Comparison of ENCODE assay signal across 24 cellular contexts in the genomic region with DNA sequence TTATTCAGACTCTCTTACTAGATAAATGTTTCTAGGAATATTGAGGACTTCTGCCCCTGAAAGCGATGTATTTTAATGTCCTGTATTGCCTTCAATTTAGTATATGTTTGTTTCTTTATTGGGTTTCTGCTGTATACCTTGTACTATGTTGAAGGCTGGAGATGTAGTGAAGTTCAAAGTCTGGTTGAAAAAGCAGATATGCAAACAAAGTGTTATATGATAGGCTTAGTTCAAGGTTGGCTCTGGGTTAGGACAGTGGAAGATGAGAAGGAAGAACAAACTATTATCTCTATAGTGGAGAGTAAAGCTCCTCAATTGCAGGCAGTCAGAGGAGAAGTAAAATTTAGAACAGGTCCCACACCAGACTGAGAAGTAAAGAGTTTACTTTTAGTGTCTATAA.
"Had no signal": no experiment of that assay in that cellular context is flagged by ENCODE, and none has a peak within 500 bp of the region (broad histone marks: within the 10 kb centered on the region; RNA-seq: fewer than 3 reads in every experiment).

No MANE protein-coding gene starts in this region.

- H3K27me3 ChIP-seq: colonic mucosa, esophagus muscularis mucosa, foreskin keratinocyte, gastroesophageal sphincter, heart left ventricle, hepatocyte, neutrophil, sigmoid colon, spleen, tibial nerve, upper lobe of left lung had no signal

- H3K9me3 ChIP-seq: colonic mucosa, esophagus muscularis mucosa, gastroesophageal sphincter, heart left ventricle, left ventricle myocardium inferior, neutrophil, prostate gland, right atrium auricular region, sigmoid colon, spleen, thoracic aorta, tibial nerve, upper lobe of left lung had no signal

- H3K4me1 ChIP-seq: colonic mucosa, esophagus muscularis mucosa, foreskin keratinocyte, gastroesophageal sphincter, heart left ventricle, left ventricle myocardium inferior, parathyroid adenoma, prostate gland, right atrium auricular region, sigmoid colon, spleen, tibial nerve, upper lobe of left lung had no signal

- H3K27ac ChIP-seq: colonic mucosa, esophagus muscularis mucosa, foreskin keratinocyte, gastroesophageal sphincter, heart left ventricle, hepatocyte, left ventricle myocardium inferior, neutrophil, parathyroid adenoma, prostate gland, right atrium auricular region, sigmoid colon, spleen, thoracic aorta, tibial nerve, upper lobe of left lung had no signal

- ATAC-seq: foreskin keratinocyte; gastroesophageal sphincter; heart left ventricle; natural killer cell; stimulated activated naive B cell treated with anti-CD40 and anti-IgM and Interleukin-4, amounts not matched to agents 10 μg/mL and 1 μg/mL and 100 μg/mL, for 72 hours had no signal

- DNase-seq: colonic mucosa; effector CD8-positive, alpha-beta T cell; endodermal cell; foreskin keratinocyte; heart left ventricle; kidney; left ventricle myocardium inferior; natural killer cell; sigmoid colon; spleen; stimulated activated CD4-positive, alpha-beta T cell treated with anti-CD3 and anti-CD28 coated beads, Interleukin-15, amount 100 ng/mL, for 24 hours; stimulated activated CD4-positive, alpha-beta T cell treated with anti-CD3 and anti-CD28 coated beads, Interleukin-2, amount 100 ng/mL, for 48 hours; stimulated activated naive B cell treated with anti-CD40 and anti-IgM and Interleukin-4, amounts not matched to agents 10 μg/mL and 1 μg/mL and 100 μg/mL, for 72 hours; upper lobe of left lung had no signal

- H3K36me3 ChIP-seq: colonic mucosa, esophagus muscularis mucosa, gastroesophageal sphincter, heart left ventricle, left ventricle myocardium inferior, neutrophil, prostate gland, right atrium auricular region, sigmoid colon, spleen, thoracic aorta, tibial nerve, upper lobe of left lung had no signal

- H2AFZ ChIP-seq: hepatocyte, parathyroid adenoma had no signal

- H3K9ac ChIP-seq: parathyroid adenoma had no signal

- H3K4me3 ChIP-seq: colonic mucosa, esophagus muscularis mucosa, gastroesophageal sphincter, heart left ventricle, hepatocyte, left ventricle myocardium inferior, lung, prostate gland, right atrium auricular region, sigmoid colon, spleen, thoracic aorta, tibial nerve, upper lobe of left lung had no signal

- H3K4me2 ChIP-seq: hepatocyte had no signal

- H3K79me2 ChIP-seq: hepatocyte, parathyroid adenoma had no signal
